ENCODE assay signal across 1 cellular context in the genomic region with DNA sequence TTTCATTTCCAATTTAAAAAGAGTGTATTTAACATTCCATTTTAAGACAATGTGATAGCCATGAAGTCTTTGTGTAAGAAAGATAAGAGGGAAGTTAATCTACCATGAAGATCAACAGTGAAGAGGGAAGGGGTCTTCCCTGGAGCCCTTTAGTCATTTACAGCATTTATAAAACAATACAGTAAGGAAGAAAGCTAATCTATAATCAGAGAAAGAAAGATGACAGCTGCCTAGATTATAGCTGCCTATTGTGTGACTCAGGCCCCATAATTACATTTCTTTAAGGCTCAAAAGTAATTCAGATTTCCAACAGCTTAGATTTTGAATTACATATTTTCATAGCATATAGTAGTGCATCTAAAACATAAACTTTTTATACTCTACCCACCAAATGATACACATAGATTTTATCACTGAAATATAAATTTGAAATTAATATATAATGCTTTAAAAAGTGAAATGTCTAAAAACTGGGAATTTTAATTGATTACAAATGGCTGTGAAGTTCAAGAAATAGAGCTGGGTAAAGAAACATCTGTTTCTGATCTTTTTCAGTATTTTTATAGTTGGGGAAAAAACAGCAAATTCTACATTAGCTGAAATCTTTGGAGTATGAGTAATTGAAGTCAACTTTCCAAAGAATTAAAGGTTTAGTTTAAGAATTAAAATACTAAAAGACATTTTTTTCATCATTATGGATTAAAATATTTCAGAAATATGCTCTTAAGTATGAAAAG.
TF ChIP-seq lines count a peak whose summit lies in the region.

No MANE protein-coding gene starts in this region.

TF ChIP-seq in GM12878, 131 proteins besides CTCF, POLR2A, EP300 and RAD21:
- no peak for TF ChIP-seq NR2F1 (conservative IDR thresholded peaks at IDR 0.05)
